1 cellular context compared by ENCODE assay signal in the genomic region with DNA sequence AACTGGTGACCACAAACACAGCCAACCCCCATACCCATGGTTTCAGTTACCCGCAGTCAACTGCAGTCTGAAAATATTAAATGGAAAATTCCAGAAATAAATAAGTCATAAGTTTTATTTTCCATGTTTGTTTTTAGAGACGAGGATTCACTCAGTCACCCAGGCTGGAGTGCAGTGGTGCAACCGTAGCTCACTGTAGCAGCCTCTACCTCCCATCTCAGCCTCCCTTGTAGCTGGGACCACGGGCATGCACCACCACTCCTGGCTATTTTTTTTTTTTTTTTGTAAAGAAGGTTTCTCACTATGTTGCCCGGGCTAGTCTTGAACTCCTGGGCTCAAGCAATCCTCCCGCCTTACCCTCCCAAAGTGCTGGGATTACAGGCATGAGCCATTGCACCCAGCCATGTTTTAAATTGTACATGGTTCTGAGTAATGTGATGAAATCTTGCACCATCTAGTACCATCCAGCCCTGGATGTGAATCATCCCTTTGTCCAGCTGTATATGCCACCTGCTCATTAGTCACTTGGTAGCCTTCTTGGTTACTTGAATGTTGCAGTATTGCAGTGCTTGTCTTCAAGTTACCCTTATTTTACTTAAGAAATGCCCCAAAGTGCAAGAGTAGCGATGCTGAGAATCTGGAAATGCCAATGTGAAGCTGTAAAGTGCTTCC.
A peak's percentile ranks its signal among the peaks of the same experiment; 100 is the strongest.
TF ChIP-seq lines count a peak whose summit lies in the region.

No MANE protein-coding gene starts in this region.

TF ChIP-seq in HCT116, 20 proteins besides CTCF, POLR2A, EP300 and RAD21 (continued from another document):
- TF ChIP-seq, protein P1, sequence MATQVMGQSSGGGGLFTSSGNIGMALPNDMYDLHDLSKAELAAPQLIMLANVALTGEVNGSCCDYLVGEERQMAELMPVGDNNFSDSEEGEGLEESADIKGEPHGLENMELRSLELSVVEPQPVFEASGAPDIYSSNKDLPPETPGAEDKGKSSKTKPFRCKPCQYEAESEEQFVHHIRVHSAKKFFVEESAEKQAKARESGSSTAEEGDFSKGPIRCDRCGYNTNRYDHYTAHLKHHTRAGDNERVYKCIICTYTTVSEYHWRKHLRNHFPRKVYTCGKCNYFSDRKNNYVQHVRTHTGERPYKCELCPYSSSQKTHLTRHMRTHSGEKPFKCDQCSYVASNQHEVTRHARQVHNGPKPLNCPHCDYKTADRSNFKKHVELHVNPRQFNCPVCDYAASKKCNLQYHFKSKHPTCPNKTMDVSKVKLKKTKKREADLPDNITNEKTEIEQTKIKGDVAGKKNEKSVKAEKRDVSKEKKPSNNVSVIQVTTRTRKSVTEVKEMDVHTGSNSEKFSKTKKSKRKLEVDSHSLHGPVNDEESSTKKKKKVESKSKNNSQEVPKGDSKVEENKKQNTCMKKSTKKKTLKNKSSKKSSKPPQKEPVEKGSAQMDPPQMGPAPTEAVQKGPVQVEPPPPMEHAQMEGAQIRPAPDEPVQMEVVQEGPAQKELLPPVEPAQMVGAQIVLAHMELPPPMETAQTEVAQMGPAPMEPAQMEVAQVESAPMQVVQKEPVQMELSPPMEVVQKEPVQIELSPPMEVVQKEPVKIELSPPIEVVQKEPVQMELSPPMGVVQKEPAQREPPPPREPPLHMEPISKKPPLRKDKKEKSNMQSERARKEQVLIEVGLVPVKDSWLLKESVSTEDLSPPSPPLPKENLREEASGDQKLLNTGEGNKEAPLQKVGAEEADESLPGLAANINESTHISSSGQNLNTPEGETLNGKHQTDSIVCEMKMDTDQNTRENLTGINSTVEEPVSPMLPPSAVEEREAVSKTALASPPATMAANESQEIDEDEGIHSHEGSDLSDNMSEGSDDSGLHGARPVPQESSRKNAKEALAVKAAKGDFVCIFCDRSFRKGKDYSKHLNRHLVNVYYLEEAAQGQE (IDR thresholded peaks at IDR 0.05; ENCODE audit: low read depth), result no peak
- TF ChIP-seq, protein P2, sequence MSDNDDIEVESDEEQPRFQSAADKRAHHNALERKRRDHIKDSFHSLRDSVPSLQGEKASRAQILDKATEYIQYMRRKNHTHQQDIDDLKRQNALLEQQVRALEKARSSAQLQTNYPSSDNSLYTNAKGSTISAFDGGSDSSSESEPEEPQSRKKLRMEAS (IDR thresholded peaks at IDR 0.05), result peak; percentile 79
- TF ChIP-seq POLR2AphosphoS5 (IDR thresholded peaks at IDR 0.05; ENCODE audit: low read depth, low read length) (peak; percentile 62), EGR1 (IDR thresholded peaks at IDR 0.05; ENCODE audit: low read depth) (no peak)
